ENCODE assay signal across 12 cellular contexts in genomic region chr2:8627019-8627691, GRCh38. TPM values are rescaled to one million over a fixed set of nuclear protein-coding genes. Genes with fewer than 3 reads are reported as not detected.
DNase-seq lines count a peak whose midpoint lies in the region; ATAC-seq and TF ChIP-seq lines count a peak whose summit lies in the region.
"Had no signal": no experiment of that assay in that cellular context is flagged by ENCODE, and none has a peak within 500 bp of the region (broad histone marks: within the 10 kb centered on the region; RNA-seq: fewer than 3 reads in every experiment).

No MANE protein-coding gene starts in this region.

- no peak for DNase-seq in T-helper 2 cell treated with Interferon-gamma antibody and Interleukin-4, amounts not matched to agents 5 μg/mL and 100 μg/mL, for 36 hours (ENCODE audit: low spot score)
- no peak for DNase-seq in T-helper 2 cell
- peak; percentile 25 for DNase-seq in NCI-H2227 treated with DMSO at 0.1 percent for 48 hours (lab: John Stamatoyannopoulos, UW)
- peak; percentile 86 for DNase-seq in chondrocyte (ENCODE audit: low spot score)
- DNase-seq in progenitor cell of endocrine pancreas (ENCODE audit: low spot score, unreplicated experiment) = no peak
- no peak for DNase-seq in HUDEP-2 (lab: John Stamatoyannopoulos, UW; ENCODE audit: unreplicated experiment in 76 of 76)
- DNase-seq in HCEC 1CT = no peak
- DNase-seq: body of pancreas; NCI-H524; occipital lobe; stimulated activated CD4-positive, alpha-beta T cell treated with anti-CD3 and anti-CD28 coated beads, Interleukin-12 subunit alpha, Interleukin-12 subunit beta, amount 100 ng/mL, for 4 hours had no signal

- H3K4me3 Mint-ChIP-seq in T-helper 2 cell treated with Interferon-gamma antibody and Interleukin-4, amounts not matched to agents 5 μg/mL and 100 μg/mL, for 36 hours = no peak overlapping the region
- H3K4me3 Mint-ChIP-seq in chondrocyte (ENCODE audit: unreplicated experiment) (no peak overlapping the region), progenitor cell of endocrine pancreas (ENCODE audit: low read depth) (no peak overlapping the region)

- TF ChIP-seq CTCF in chondrocyte (IDR thresholded peaks at IDR 0.05) (no peak), progenitor cell of endocrine pancreas (IDR thresholded peaks at IDR 0.05; ENCODE audit: unreplicated experiment) (no peak)

- H3K4me1 Mint-ChIP-seq in T-helper 2 cell treated with Interferon-gamma antibody and Interleukin-4, amounts not matched to agents 5 μg/mL and 100 μg/mL, for 36 hours (ENCODE audit: low read depth) = peaks cover 4% of the 10 kb centered on the region
- no peaks in the 10 kb centered on the region for H3K4me1 Mint-ChIP-seq in chondrocyte (ENCODE audit: low read depth)
- H3K4me1 Mint-ChIP-seq in progenitor cell of endocrine pancreas (ENCODE audit: low read depth) = peaks cover 78% of the 10 kb centered on the region

- no peaks in the 10 kb centered on the region for H3K9me3 Mint-ChIP-seq in T-helper 2 cell treated with Interferon-gamma antibody and Interleukin-4, amounts not matched to agents 5 μg/mL and 100 μg/mL, for 36 hours
- no peaks in the 10 kb centered on the region for H3K9me3 Mint-ChIP-seq in chondrocyte (ENCODE audit: low read depth)
- H3K9me3 Mint-ChIP-seq in progenitor cell of endocrine pancreas (ENCODE audit: low read depth) = no peaks in the 10 kb centered on the region

- H3K27me3 Mint-ChIP-seq in T-helper 2 cell treated with Interferon-gamma antibody and Interleukin-4, amounts not matched to agents 5 μg/mL and 100 μg/mL, for 36 hours (ENCODE audit: low read depth) = peaks cover 9% of the 10 kb centered on the region
- peaks cover 11% of the 10 kb centered on the region for H3K27me3 Mint-ChIP-seq in chondrocyte (ENCODE audit: low read depth)
- no peaks in the 10 kb centered on the region for H3K27me3 Mint-ChIP-seq in progenitor cell of endocrine pancreas

- peak overlapping the region; percentile 14 for H3K27ac Mint-ChIP-seq in T-helper 2 cell treated with Interferon-gamma antibody and Interleukin-4, amounts not matched to agents 5 μg/mL and 100 μg/mL, for 36 hours
- no peak overlapping the region for H3K27ac Mint-ChIP-seq in chondrocyte (ENCODE audit: unreplicated experiment)
- peak overlapping the region; percentile 96 for H3K27ac Mint-ChIP-seq in progenitor cell of endocrine pancreas

- no peak for ATAC-seq in GM21576 (IDR thresholded peaks at IDR 0.05; ENCODE audit: unreplicated experiment)
- ATAC-seq: body of pancreas had no signal

- no peaks in the 10 kb centered on the region for H3K36me3 Mint-ChIP-seq in T-helper 2 cell treated with Interferon-gamma antibody and Interleukin-4, amounts not matched to agents 5 μg/mL and 100 μg/mL, for 36 hours (ENCODE audit: low read depth)
- H3K36me3 Mint-ChIP-seq in chondrocyte (ENCODE audit: low read depth) (no peaks in the 10 kb centered on the region), progenitor cell of endocrine pancreas (ENCODE audit: insufficient read depth) (no peaks in the 10 kb centered on the region)

RNA-seq across cellular contexts. Expression of gene ID2, which starts 54.7 kb away (rescaled TPM):
- total RNA-seq in chondrocyte = 23.1 to 50.5 TPM (median 23.2 TPM) in 3 replicates
- 292 and 304 TPM in 2 replicates for total RNA-seq in progenitor cell of endocrine pancreas

Comparison
In these comparisons a context has a peak if more than half of its experiments do, and no peak if none do; other contexts are left out.
1. DNase-seq: peak in NCI-H2227 treated with DMSO at 0.1 percent for 48 hours (single experiment) and chondrocyte (single experiment); none in T-helper 2 cell treated with Interferon-gamma antibody and Interleukin-4, amounts not matched to agents 5 μg/mL and 100 μg/mL, for 36 hours (single experiment), T-helper 2 cell (0 of 5), progenitor cell of endocrine pancreas (single experiment), HUDEP-2 (0 of 76) and HCEC 1CT (single experiment).